Comparison of ENCODE assay signal across 23 cellular contexts in genomic region chr5:79865588-79865987, GRCh38.
DNase-seq lines count a peak whose midpoint lies in the region; ATAC-seq, FAIRE-seq and TF ChIP-seq lines count a peak whose summit lies in the region.
"Had no signal": no experiment of that assay in that cellular context is flagged by ENCODE, and none has a peak within 500 bp of the region (broad histone marks: within the 10 kb centered on the region; RNA-seq: fewer than 3 reads in every experiment).

No MANE protein-coding gene starts in this region.

- H3K4me3 ChIP-seq in A549 (no peak overlapping the region), vagina (no peak overlapping the region), small intestine (ENCODE audit: low read depth in 1 of 2, low read length in 2 of 2) (no peak overlapping the region)
- H3K4me3 ChIP-seq: BLaER1 treated with 17β-estradiol and CSF1 and Interleukin-3, amounts not matched to agents 10 nM and 100 nM had no signal

- H3K9me3 ChIP-seq in A549 (no peaks in the 10 kb centered on the region), vagina (no peaks in the 10 kb centered on the region), small intestine (ENCODE audit: control insufficient read depth, low read depth) (no peaks in the 10 kb centered on the region)
- H3K9me3 ChIP-seq: Caco-2 had no signal

- H3K27ac Mint-ChIP-seq in activated CD4-positive, alpha-beta T cell treated with anti-CD3 and anti-CD28 coated beads, Interleukin-2, amount 10 ng/mL, durations not matched to agents 7 days and 5 days: no peak overlapping the region
- no peak overlapping the region for H3K27ac Mint-ChIP-seq in stimulated activated effector memory CD8-positive, alpha-beta T cell treated with anti-CD3 and anti-CD28 coated beads, Interleukin-12 subunit alpha, Interleukin-12 subunit beta, amount 100 ng/mL, for 72 hours
- H3K27ac Mint-ChIP-seq: B cell; CD4-positive, alpha-beta T cell; CD8-positive, alpha-beta T cell had no signal

- FAIRE-seq in A549 (lab: Jason Lieb, UNC) (no peak), small intestine (lab: Jason Lieb, UNC) (no peak)
- FAIRE-seq: A204.1, D721Med, G401.6, GM12891, GM19239 had no signal

- DNase-seq in A549 (ENCODE audit: low read depth in 1 of 2, low spot score in 1 of 2) (no peak), ecto neural progenitor cell (ENCODE audit: low spot score) (peak; percentile 11), islet precursor cell (peak; percentile 14), vagina (ENCODE audit: extremely low spot score in 2 of 2) (peak; percentile 44 to 46), small intestine (no peak)
- no peak for DNase-seq in activated CD4-positive, alpha-beta T cell treated with anti-CD3 and anti-CD28 coated beads, Interleukin-2, amount 10 ng/mL, durations not matched to agents 7 days and 5 days
- no peak for DNase-seq in stimulated activated effector memory CD8-positive, alpha-beta T cell treated with anti-CD3 and anti-CD28 coated beads, Interleukin-12 subunit alpha, Interleukin-12 subunit beta, amount 100 ng/mL, for 72 hours (ENCODE audit: low spot score in 2 of 2)
- DNase-seq: 8988T; AML-193; Caco-2; Calu3; CD4-positive, alpha-beta T cell; CD8-positive, alpha-beta T cell; DMS79 treated with DMSO at 0.1 percent for 48 hours; GF-D8 had no signal

- no peak for TF ChIP-seq EP300 in A549 (IDR thresholded peaks at IDR 0.05)

- CTCF ChIA-PET in A549 (lab: Yijun Ruan, JAX): interaction anchor here (0.9 to 1.1 kb wide), 2 partner anchors 8 to 218 kb away, joined by 3 read pairs; no protein-coding TSS in a partner anchor
- CTCF ChIA-PET in activated CD4-positive, alpha-beta T cell treated with anti-CD3 and anti-CD28 coated beads, Interleukin-2, amount 10 ng/mL, durations not matched to agents 7 days and 5 days (lab: Charles Lee): no interaction called here

- H3K4me1 Mint-ChIP-seq in activated CD4-positive, alpha-beta T cell treated with anti-CD3 and anti-CD28 coated beads, Interleukin-2, amount 10 ng/mL, durations not matched to agents 7 days and 5 days: no peaks in the 10 kb centered on the region
- H3K4me1 Mint-ChIP-seq in stimulated activated effector memory CD8-positive, alpha-beta T cell treated with anti-CD3 and anti-CD28 coated beads, Interleukin-12 subunit alpha, Interleukin-12 subunit beta, amount 100 ng/mL, for 72 hours: no peaks in the 10 kb centered on the region
- H3K4me1 Mint-ChIP-seq: B cell had no signal

- H3K9me3 Mint-ChIP-seq in activated CD4-positive, alpha-beta T cell treated with anti-CD3 and anti-CD28 coated beads, Interleukin-2, amount 10 ng/mL, durations not matched to agents 7 days and 5 days: no peaks in the 10 kb centered on the region
- H3K9me3 Mint-ChIP-seq in stimulated activated effector memory CD8-positive, alpha-beta T cell treated with anti-CD3 and anti-CD28 coated beads, Interleukin-12 subunit alpha, Interleukin-12 subunit beta, amount 100 ng/mL, for 72 hours: no peaks in the 10 kb centered on the region
- H3K9me3 Mint-ChIP-seq: CD4-positive, alpha-beta T cell had no signal

- H3K4me2 ChIP-seq in A549: no peak overlapping the region
- H3K4me2 ChIP-seq: BLaER1 treated with 17β-estradiol and CSF1 and Interleukin-3, amounts not matched to agents 10 nM and 100 nM had no signal

- 9% methylated on average over 2 of the region's 2 CpGs for WGBS in A549 (ENCODE audit: missing lambda C conversion rate)
- 82 to 88% (median 86%) methylated on average over 2 of the region's 2 CpGs for WGBS in small intestine, 3 donors

- H3K4me1 ChIP-seq in A549 (no peaks in the 10 kb centered on the region), vagina (no peaks in the 10 kb centered on the region), small intestine (ENCODE audit: control insufficient read depth in 2 of 2, insufficient read depth in 1 of 2, low read depth in 1 of 2, low read length in 1 of 2) (no peaks in the 10 kb centered on the region)
- H3K4me1 ChIP-seq: BLaER1 treated with 17β-estradiol and CSF1 and Interleukin-3, amounts not matched to agents 10 nM and 100 nM; Caco-2 had no signal

- H3K36me3 ChIP-seq in vagina: no peaks in the 10 kb centered on the region
- H3K36me3 ChIP-seq in small intestine (ENCODE audit: control insufficient read depth in 2 of 2, insufficient read depth in 2 of 2, low read length in 2 of 2): no peaks in the 10 kb centered on the region
- H3K36me3 ChIP-seq: BLaER1 treated with 17β-estradiol and CSF1 and Interleukin-3, amounts not matched to agents 10 nM and 100 nM had no signal

- no peaks in the 10 kb centered on the region for H3K27me3 ChIP-seq in vagina
- no peaks in the 10 kb centered on the region for H3K27me3 ChIP-seq in small intestine (ENCODE audit: control insufficient read depth in 2 of 2, insufficient read depth in 2 of 2, low read length in 2 of 2)
- H3K27me3 ChIP-seq: BLaER1 treated with 17β-estradiol and CSF1 and Interleukin-3, amounts not matched to agents 10 nM and 100 nM had no signal

- H3K4me3 Mint-ChIP-seq in activated CD4-positive, alpha-beta T cell treated with anti-CD3 and anti-CD28 coated beads, Interleukin-2, amount 10 ng/mL, durations not matched to agents 7 days and 5 days: no peak overlapping the region
- H3K4me3 Mint-ChIP-seq in stimulated activated effector memory CD8-positive, alpha-beta T cell treated with anti-CD3 and anti-CD28 coated beads, Interleukin-12 subunit alpha, Interleukin-12 subunit beta, amount 100 ng/mL, for 72 hours: no peak overlapping the region
- H3K4me3 Mint-ChIP-seq: B cell; CD4-positive, alpha-beta T cell; CD8-positive, alpha-beta T cell had no signal

- H3K27ac ChIP-seq in A549 (no peak overlapping the region), vagina (no peak overlapping the region), small intestine (ENCODE audit: low read depth in 1 of 2, low read length in 1 of 2) (no peak overlapping the region)
- H3K27ac ChIP-seq: BLaER1 treated with 17β-estradiol and CSF1 and Interleukin-3, amounts not matched to agents 10 nM and 100 nM; C4-2B had no signal

- no peaks in the 10 kb centered on the region for H3K36me3 Mint-ChIP-seq in activated CD4-positive, alpha-beta T cell treated with anti-CD3 and anti-CD28 coated beads, Interleukin-2, amount 10 ng/mL, durations not matched to agents 7 days and 5 days (ENCODE audit: low read depth)
- H3K36me3 Mint-ChIP-seq in stimulated activated effector memory CD8-positive, alpha-beta T cell treated with anti-CD3 and anti-CD28 coated beads, Interleukin-12 subunit alpha, Interleukin-12 subunit beta, amount 100 ng/mL, for 72 hours: no peaks in the 10 kb centered on the region
- H3K36me3 Mint-ChIP-seq: CD8-positive, alpha-beta T cell had no signal

- POLR2A ChIA-PET in A549 (lab: Yijun Ruan, JAX): no interaction called here
- POLR2A ChIA-PET in activated CD4-positive, alpha-beta T cell treated with anti-CD3 and anti-CD28 coated beads, Interleukin-2, amount 10 ng/mL, durations not matched to agents 7 days and 5 days (lab: Charles Lee): no interaction called here

- intact Hi-C loops in vagina (cut with DNase I): no loop called here

- TF ChIP-seq CTCF in A549 (IDR thresholded peaks at IDR 0.05): no peak
- no peak for TF ChIP-seq CTCF in vagina (IDR thresholded peaks at IDR 0.05)

- no peak for TF ChIP-seq RAD21 in A549 (conservative IDR thresholded peaks at IDR 0.05 in 1 of 2, IDR thresholded peaks at IDR 0.05 in 1 of 2)

- TF ChIP-seq POLR2A in A549 (IDR thresholded peaks at IDR 0.05; ENCODE audit: low read length): no peak
- no peak for TF ChIP-seq POLR2A in vagina (IDR thresholded peaks at IDR 0.05)

- no peak for ATAC-seq in A549
- ATAC-seq in stimulated activated effector memory CD8-positive, alpha-beta T cell treated with anti-CD3 and anti-CD28 coated beads, Interleukin-12 subunit alpha, Interleukin-12 subunit beta, amount 100 ng/mL, for 72 hours: no peak
- ATAC-seq: CD8-positive, alpha-beta T cell had no signal

- H3K27me3 Mint-ChIP-seq in activated CD4-positive, alpha-beta T cell treated with anti-CD3 and anti-CD28 coated beads, Interleukin-2, amount 10 ng/mL, durations not matched to agents 7 days and 5 days: peaks cover 25% of the 10 kb centered on the region

TF ChIP-seq in A549, 52 proteins besides CTCF, POLR2A, EP300 and RAD21:
- TF ChIP-seq MAFK (IDR thresholded peaks at IDR 0.05; ENCODE audit: partially characterized antibody) (peak; percentile 3), RARB (CRISPR knock-in tag; IDR thresholded peaks at IDR 0.05) (no peak)

Comparison
In these comparisons a context has a peak if more than half of its experiments do, and no peak if none do; other contexts are left out.
1. DNase-seq: peak in ecto neural progenitor cell (single experiment), islet precursor cell (single experiment) and vagina (2 of 2); none in A549 (0 of 2), activated CD4-positive, alpha-beta T cell treated with anti-CD3 and anti-CD28 coated beads, Interleukin-2, amount 10 ng/mL, durations not matched to agents 7 days and 5 days (single experiment), stimulated activated effector memory CD8-positive, alpha-beta T cell treated with anti-CD3 and anti-CD28 coated beads, Interleukin-12 subunit alpha, Interleukin-12 subunit beta, amount 100 ng/mL, for 72 hours (0 of 2) and small intestine (single experiment).